Comparison of ENCODE assay signal across 17 cellular contexts in the genomic region with DNA sequence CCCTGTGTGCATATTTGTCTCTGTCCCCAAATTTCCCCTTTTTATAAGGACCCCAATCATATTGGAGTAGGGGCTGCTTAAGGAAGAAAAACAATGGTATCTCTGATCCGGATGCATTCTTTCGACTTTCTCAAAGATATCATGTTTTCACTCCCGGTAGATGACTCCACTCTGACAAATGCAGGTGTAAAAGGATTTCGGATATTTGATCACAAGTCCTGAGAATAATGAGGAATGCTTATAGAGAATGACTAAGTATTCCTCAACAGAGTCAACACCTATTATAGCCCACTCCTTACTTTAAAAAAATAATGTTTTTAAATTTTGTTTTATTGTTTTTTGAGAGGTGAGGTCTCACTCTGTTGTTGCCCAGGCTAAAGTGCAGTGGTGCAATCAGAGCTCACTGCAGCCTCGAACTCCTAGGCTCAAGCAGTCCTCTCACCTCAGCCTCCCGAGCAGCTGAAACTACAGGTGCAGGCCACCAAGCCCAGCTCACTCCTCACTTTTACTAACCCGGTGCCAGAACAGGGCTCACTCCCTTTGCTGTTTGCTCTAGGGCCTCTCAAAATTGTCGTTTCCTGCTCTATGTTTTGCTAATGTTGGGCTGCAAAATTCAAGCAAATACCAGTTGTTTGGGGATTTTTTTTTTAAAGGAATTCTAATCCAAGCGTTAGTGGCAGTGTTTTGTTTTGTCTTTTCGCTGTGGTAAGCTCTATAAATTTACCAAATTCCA.
"Had no signal": no experiment of that assay in that cellular context is flagged by ENCODE, and none has a peak within 500 bp of the region (broad histone marks: within the 10 kb centered on the region; RNA-seq: fewer than 3 reads in every experiment).

No MANE protein-coding gene starts in this region.

- H3K9me3 ChIP-seq: stomach, upper lobe of left lung had no signal

- ATAC-seq: activated T-cell treated with anti-CD3 and anti-CD28 coated beads, Interleukin-2, amount 50 U/mL, for 4 hours; effector memory CD8-positive, alpha-beta T cell; sciatic nerve; stimulated activated effector memory CD8-positive, alpha-beta T cell treated with anti-CD3 and anti-CD28 coated beads, Interleukin-12 subunit alpha, Interleukin-12 subunit beta, amount 100 ng/mL, for 72 hours had no signal

- H3K79me2 ChIP-seq: hepatocyte, parathyroid adenoma had no signal

- H3K4me2 ChIP-seq: hepatocyte, smooth muscle cell had no signal

- H3K4me1 ChIP-seq: parathyroid adenoma, stomach had no signal

- DNase-seq: activated CD4-positive, alpha-beta T cell treated with anti-CD3 and anti-CD28 coated beads, Interleukin-2, amount 50 U/mL, for 1 hour; activated CD4-positive, CD25-positive, alpha-beta regulatory T cell treated with anti-CD3 and anti-CD28 coated beads, Interleukin-2, amount 50 U/mL, for 72 hours; activated CD8-positive, alpha-beta memory T cell treated with anti-CD3 and anti-CD28 coated beads, Interleukin-2, amount 50 U/mL, for 4 hours; activated naive CD4-positive, alpha-beta T cell treated with anti-CD3 and anti-CD28 coated beads, Interleukin-2, amount 50 U/mL, for 16 hours; activated T-cell treated with anti-CD3 and anti-CD28 coated beads, Interleukin-2, amount 50 U/mL, for 4 hours; aorta; effector memory CD8-positive, alpha-beta T cell; foreskin fibroblast; stimulated activated CD4-positive, alpha-beta T cell treated with anti-CD3 and anti-CD28 coated beads, Interleukin-4, amount 100 ng/mL, for 24 hours; stomach; upper lobe of left lung had no signal

- H3K27ac ChIP-seq: hepatocyte, parathyroid adenoma, stomach, upper lobe of left lung had no signal

- H3K27me3 ChIP-seq: hepatocyte, stomach, upper lobe of left lung had no signal

- H3K4me3 ChIP-seq: hepatocyte, lung, smooth muscle cell, stomach, upper lobe of left lung had no signal

- H3K36me3 ChIP-seq: stomach, upper lobe of left lung had no signal

- H2AFZ ChIP-seq: hepatocyte, parathyroid adenoma had no signal
